Comparison of ENCODE assay signal across 7 cellular contexts in genomic region chr9:105854783-105855709, GRCh38.
"Had no signal": no experiment of that assay in that cellular context is flagged by ENCODE, and none has a peak within 500 bp of the region (broad histone marks: within the 10 kb centered on the region; RNA-seq: fewer than 3 reads in every experiment).

No MANE protein-coding gene starts in this region.

- H3K4me3 ChIP-seq: GM23338, K562 had no signal

- H3K4me1 Mint-ChIP-seq: H9 had no signal

- H3K27ac ChIP-seq: HL-60 had no signal

- ATAC-seq: GM23338, K562 had no signal

- H3K4me3 Mint-ChIP-seq: GM23338, H9, HFFc6 had no signal

- DNase-seq: H9, HCEC 1CT, HFFc6, IMR-90 had no signal

- H3K9me3 Mint-ChIP-seq: GM23338, H9 had no signal

- H3K27ac Mint-ChIP-seq: GM23338, H9, HFFc6 had no signal
